In genomic region chr2:150466770-150467640, GRCh38 we compare ENCODE assay signal across 14 cellular contexts. TPM values are rescaled to one million over a fixed set of nuclear protein-coding genes. Genes with fewer than 3 reads are reported as not detected.
DNase-seq lines count a peak whose midpoint lies in the region; ATAC-seq, FAIRE-seq and TF ChIP-seq lines count a peak whose summit lies in the region.
"Had no signal": no experiment of that assay in that cellular context is flagged by ENCODE, and none has a peak within 500 bp of the region (broad histone marks: within the 10 kb centered on the region; RNA-seq: fewer than 3 reads in every experiment).

No MANE protein-coding gene starts in this region.

- peak; percentile 20 for FAIRE-seq in H54 (lab: Jason Lieb, UNC)
- FAIRE-seq in bronchial epithelial cell (lab: Jason Lieb, UNC): no peak

- DNase-seq in H54 (ENCODE audit: insufficient read length, low spot score) (no peak), bronchial epithelial cell (ENCODE audit: low read depth) (peak; percentile 81), iris pigment epithelial cell (ENCODE audit: low read depth) (peak; percentile 88), nephron progenitor cell (no peak), SHP77 (lab: John Stamatoyannopoulos, UW) (no peak)
- no peak for DNase-seq in CD8-positive, alpha-beta memory T cell
- DNase-seq: activated CD4-positive, alpha-beta memory T cell treated with anti-CD3 and anti-CD28 coated beads, Interleukin-2, amount 10 ng/mL, durations not matched to agents 7 days and 5 days; activated naive CD8-positive, alpha-beta T cell treated with anti-CD3 and anti-CD28 coated beads, Interleukin-2, amount 50 U/mL, for 24 hours; heart left ventricle; NCI-H226; stimulated activated CD4-positive, alpha-beta T cell treated with anti-CD3 and anti-CD28 coated beads, Interleukin-2, amount 100 ng/mL, for 48 hours; testis had no signal

- H3K27me3 Mint-ChIP-seq in nephron progenitor cell (ENCODE audit: low read depth, poor library complexity): no peaks in the 10 kb centered on the region
- H3K27me3 Mint-ChIP-seq in CD8-positive, alpha-beta memory T cell: no peaks in the 10 kb centered on the region
- H3K27me3 Mint-ChIP-seq: activated CD4-positive, alpha-beta memory T cell treated with anti-CD3 and anti-CD28 coated beads, Interleukin-2, amount 10 ng/mL, durations not matched to agents 7 days and 5 days; activated naive CD8-positive, alpha-beta T cell treated with anti-CD3 and anti-CD28 coated beads, Interleukin-2, amount 50 U/mL, for 24 hours had no signal

- peak overlapping the region in 1 of 2 donors; percentile 30 for H3K9ac ChIP-seq in stomach smooth muscle (ENCODE audit: low read length in 2 of 2)

- POLR2A ChIA-PET in CD8-positive, alpha-beta memory T cell (lab: Charles Lee): no interaction called here

- no peak overlapping the region for H3K27ac Mint-ChIP-seq in nephron progenitor cell
- no peak overlapping the region for H3K27ac Mint-ChIP-seq in CD8-positive, alpha-beta memory T cell
- H3K27ac Mint-ChIP-seq: activated CD4-positive, alpha-beta memory T cell treated with anti-CD3 and anti-CD28 coated beads, Interleukin-2, amount 10 ng/mL, durations not matched to agents 7 days and 5 days; activated naive CD8-positive, alpha-beta T cell treated with anti-CD3 and anti-CD28 coated beads, Interleukin-2, amount 50 U/mL, for 24 hours had no signal

- peaks cover 4% of the 10 kb centered on the region for H3K4me1 ChIP-seq in stomach smooth muscle (ENCODE audit: control insufficient read depth, insufficient read depth, low read length)
- H3K4me1 ChIP-seq in CD8-positive, alpha-beta memory T cell (ENCODE audit: insufficient read depth, low read length): no peaks in the 10 kb centered on the region
- H3K4me1 ChIP-seq: testis had no signal

- no peaks in the 10 kb centered on the region for H3K27me3 ChIP-seq in bronchial epithelial cell (ENCODE audit: control insufficient read depth, insufficient read depth, low read length)
- no peaks in the 10 kb centered on the region for H3K27me3 ChIP-seq in stomach smooth muscle (ENCODE audit: control insufficient read depth in 1 of 2, insufficient read depth in 2 of 2, low read length in 2 of 2)
- H3K27me3 ChIP-seq in CD8-positive, alpha-beta memory T cell (ENCODE audit: insufficient read depth, low read length, poor library complexity, severe bottlenecking): no peaks in the 10 kb centered on the region
- H3K27me3 ChIP-seq: heart left ventricle, testis had no signal

- H3K9me3 Mint-ChIP-seq in nephron progenitor cell: no peaks in the 10 kb centered on the region
- peaks cover 0 to 6% (median 0%) of the 10 kb centered on the region in 5 donors for H3K9me3 Mint-ChIP-seq in CD8-positive, alpha-beta memory T cell
- H3K9me3 Mint-ChIP-seq: activated naive CD8-positive, alpha-beta T cell treated with anti-CD3 and anti-CD28 coated beads, Interleukin-2, amount 50 U/mL, for 24 hours had no signal

- H3K36me3 ChIP-seq in bronchial epithelial cell (ENCODE audit: control insufficient read depth, insufficient read depth, low read length) (peaks cover 4% of the 10 kb centered on the region), stomach smooth muscle (ENCODE audit: control insufficient read depth in 2 of 2, insufficient read depth in 2 of 2, low read length in 2 of 2) (peaks cover 15 to 29% of the 10 kb centered on the region in 2 donors)
- no peaks in the 10 kb centered on the region for H3K36me3 ChIP-seq in CD8-positive, alpha-beta memory T cell (ENCODE audit: insufficient read depth, low read length)

- H3K27ac ChIP-seq in stomach smooth muscle (ENCODE audit: low read length): peak overlapping the region; percentile 25
- no peak overlapping the region for H3K27ac ChIP-seq in CD8-positive, alpha-beta memory T cell (ENCODE audit: low read depth, low read length)
- H3K27ac ChIP-seq: testis had no signal

- CTCF ChIA-PET in CD8-positive, alpha-beta memory T cell (lab: Charles Lee): no interaction called here

- no peak for TF ChIP-seq CTCF in bronchial epithelial cell (IDR thresholded peaks at IDR 0.05; ENCODE audit: insufficient read depth, low read length, severe bottlenecking)
- no peak for TF ChIP-seq CTCF in nephron progenitor cell (IDR thresholded peaks at IDR 0.05)

- H3K4me3 Mint-ChIP-seq in nephron progenitor cell: no peak overlapping the region
- H3K4me3 Mint-ChIP-seq in CD8-positive, alpha-beta memory T cell: no peak overlapping the region
- H3K4me3 Mint-ChIP-seq: activated CD4-positive, alpha-beta memory T cell treated with anti-CD3 and anti-CD28 coated beads, Interleukin-2, amount 10 ng/mL, durations not matched to agents 7 days and 5 days; activated naive CD8-positive, alpha-beta T cell treated with anti-CD3 and anti-CD28 coated beads, Interleukin-2, amount 50 U/mL, for 24 hours had no signal

- H3K9me3 ChIP-seq in stomach smooth muscle (ENCODE audit: control insufficient read depth in 2 of 2, low read length in 2 of 2): no peaks in the 10 kb centered on the region
- no peaks in the 10 kb centered on the region for H3K9me3 ChIP-seq in CD8-positive, alpha-beta memory T cell (ENCODE audit: low read length)
- H3K9me3 ChIP-seq: heart left ventricle, testis had no signal

- no peak for ATAC-seq in GM18517 (IDR thresholded peaks at IDR 0.05; ENCODE audit: unreplicated experiment)
- ATAC-seq: activated naive CD8-positive, alpha-beta T cell treated with anti-CD3 and anti-CD28 coated beads, Interleukin-2, amount 50 U/mL, for 24 hours had no signal

- TF ChIP-seq POLR2A in H54 (IDR thresholded peaks at IDR 0.05; ENCODE audit: low read depth, low read length): no peak

- H3K4me3 ChIP-seq in bronchial epithelial cell (ENCODE audit: low read depth, low read length) (no peak overlapping the region), stomach smooth muscle (ENCODE audit: low read length in 2 of 2) (peak overlapping the region; percentile 1 to 29)
- H3K4me3 ChIP-seq in CD8-positive, alpha-beta memory T cell (ENCODE audit: low read length): no peak overlapping the region
- H3K4me3 ChIP-seq: heart left ventricle, testis had no signal

- H3K36me3 Mint-ChIP-seq in nephron progenitor cell (ENCODE audit: low read depth): peaks cover 37% of the 10 kb centered on the region
- H3K36me3 Mint-ChIP-seq in CD8-positive, alpha-beta memory T cell: no peaks in the 10 kb centered on the region

- H3K4me1 Mint-ChIP-seq in nephron progenitor cell: peaks cover 20% of the 10 kb centered on the region
- no peaks in the 10 kb centered on the region for H3K4me1 Mint-ChIP-seq in CD8-positive, alpha-beta memory T cell
- H3K4me1 Mint-ChIP-seq: activated CD4-positive, alpha-beta memory T cell treated with anti-CD3 and anti-CD28 coated beads, Interleukin-2, amount 10 ng/mL, durations not matched to agents 7 days and 5 days; activated naive CD8-positive, alpha-beta T cell treated with anti-CD3 and anti-CD28 coated beads, Interleukin-2, amount 50 U/mL, for 24 hours had no signal

RNA-seq across cellular contexts. Expression of gene RND3, which starts 20.5 kb away (rescaled TPM):
- total RNA-seq in bronchial epithelial cell: 217 and 260 TPM in 2 replicates
- not detected for total RNA-seq in CD8-positive, alpha-beta memory T cell
- polyA plus RNA-seq in CD8-positive, alpha-beta memory T cell: not detected
- total RNA-seq: activated CD4-positive, alpha-beta memory T cell treated with anti-CD3 and anti-CD28 coated beads, Interleukin-2, amount 10 ng/mL, durations not matched to agents 7 days and 5 days had no signal

Comparison
In these comparisons a context has a peak if more than half of its experiments do, and no peak if none do; other contexts are left out.
1. DNase-seq: peak in bronchial epithelial cell (single experiment) and iris pigment epithelial cell (single experiment); none in H54 (single experiment), nephron progenitor cell (single experiment), CD8-positive, alpha-beta memory T cell (0 of 5) and SHP77 (0 of 2).
2. H3K4me3 ChIP-seq: peak in stomach smooth muscle (2 of 2); none in bronchial epithelial cell (single experiment) and CD8-positive, alpha-beta memory T cell (single experiment).
3. RNA of gene RND3, which starts 20.5 kb away (total RNA-seq): 217 to 260 TPM in bronchial epithelial cell; not detected in CD8-positive, alpha-beta memory T cell; every median in the first group is over 100 times any median in the second.